In genomic region chr5:133242221-133242835, GRCh38 we compare ENCODE assay signal across 20 cellular contexts.
DNase-seq lines count a peak whose midpoint lies in the region; ATAC-seq, FAIRE-seq and TF ChIP-seq lines count a peak whose summit lies in the region.
"Had no signal": no experiment of that assay in that cellular context is flagged by ENCODE, and none has a peak within 500 bp of the region (broad histone marks: within the 10 kb centered on the region; RNA-seq: fewer than 3 reads in every experiment).

No MANE protein-coding gene starts in this region.

- TF ChIP-seq CTCF in spleen (IDR thresholded peaks at IDR 0.05 in 8 of 11, conservative IDR thresholded peaks at IDR 0.05 in 3 of 11) (no peak), uterus (IDR thresholded peaks at IDR 0.05) (no peak)

- H3K4me1 ChIP-seq in spleen (no peaks in the 10 kb centered on the region), uterus (no peaks in the 10 kb centered on the region)
- H3K4me1 ChIP-seq: colonic mucosa, thyroid gland had no signal

- peak; percentile 40 for ATAC-seq in GM21447 (IDR thresholded peaks at IDR 0.05; ENCODE audit: unreplicated experiment)
- ATAC-seq: heart left ventricle, HepG2, WTC11 had no signal

- H3K27me3 ChIP-seq in spleen (replicated peaks in 1 of 7) (no peaks in the 10 kb centered on the region), uterus (no peaks in the 10 kb centered on the region)
- H3K27me3 ChIP-seq: colonic mucosa, MG63, thyroid gland had no signal

- 76 to 87% (median 80%) methylated on average over 4 of the region's 4 CpGs for WGBS in spleen, 5 donors

- intact Hi-C loops in spleen (cut with DNase I; ENCODE audit: low total_unique reads) (no loop called here), uterus (cut with DNase I; ENCODE audit: low total_unique reads) (no loop called here)

- no peak overlapping the region for H3K4me3 ChIP-seq in spleen
- H3K4me3 ChIP-seq in uterus = no peak overlapping the region
- H3K4me3 ChIP-seq: colonic mucosa, heart left ventricle, left ventricle myocardium inferior, MG63, thyroid gland had no signal

- no peaks in the 10 kb centered on the region for H3K9me3 ChIP-seq in spleen
- no peaks in the 10 kb centered on the region for H3K9me3 ChIP-seq in uterus
- H3K9me3 ChIP-seq: colonic mucosa, heart left ventricle, left ventricle myocardium inferior, thyroid gland had no signal

- no peaks in the 10 kb centered on the region for H3K36me3 ChIP-seq in spleen
- no peaks in the 10 kb centered on the region for H3K36me3 ChIP-seq in uterus
- H3K36me3 ChIP-seq: colonic mucosa, heart left ventricle, left ventricle myocardium inferior, MG63, thyroid gland had no signal

- DNase-seq in GM12892 (ENCODE audit: insufficient read length) = peak; percentile 47
- DNase-seq in MV-4-11 (lab: John Stamatoyannopoulos, UW) = peak; percentile 41
- peak; percentile 16 for DNase-seq in spleen
- DNase-seq in uterus = no peak
- DNase-seq in germinal center (ENCODE audit: low spot score) = no peak
- no peak for DNase-seq in HPDE6-E6E7 (ENCODE audit: extremely low spot score)
- DNase-seq: activated CD4-positive, alpha-beta memory T cell treated with anti-CD3 and anti-CD28 coated beads for 36 hours; AML-193; colonic mucosa; GOT3; heart left ventricle; immature natural killer cell; left ventricle myocardium inferior; MG63; NCI-H1694; NCI-H82; thyroid gland had no signal

- peak; percentile 83 for FAIRE-seq in GM12892 (lab: Jason Lieb, UNC)
- FAIRE-seq: HepG2 had no signal

- TF ChIP-seq POLR2A in GM12892 (IDR thresholded peaks at IDR 0.05; ENCODE audit: low read depth, low read length) = no peak
- no peak for TF ChIP-seq POLR2A in spleen (IDR thresholded peaks at IDR 0.05)
- TF ChIP-seq POLR2A in uterus (IDR thresholded peaks at IDR 0.05) = no peak

- H3K27ac ChIP-seq in spleen = no peak overlapping the region
- H3K27ac ChIP-seq in uterus = no peak overlapping the region
- H3K27ac ChIP-seq: colonic mucosa, heart left ventricle, left ventricle myocardium inferior, thyroid gland had no signal

Comparison
In these comparisons a context has a peak if more than half of its experiments do, and no peak if none do; other contexts are left out.
1. DNase-seq: peak in GM12892 (single experiment), MV-4-11 (single experiment) and spleen (single experiment); none in uterus (0 of 2), germinal center (single experiment) and HPDE6-E6E7 (single experiment).